17 cellular contexts compared by ENCODE assay signal in the genomic region with DNA sequence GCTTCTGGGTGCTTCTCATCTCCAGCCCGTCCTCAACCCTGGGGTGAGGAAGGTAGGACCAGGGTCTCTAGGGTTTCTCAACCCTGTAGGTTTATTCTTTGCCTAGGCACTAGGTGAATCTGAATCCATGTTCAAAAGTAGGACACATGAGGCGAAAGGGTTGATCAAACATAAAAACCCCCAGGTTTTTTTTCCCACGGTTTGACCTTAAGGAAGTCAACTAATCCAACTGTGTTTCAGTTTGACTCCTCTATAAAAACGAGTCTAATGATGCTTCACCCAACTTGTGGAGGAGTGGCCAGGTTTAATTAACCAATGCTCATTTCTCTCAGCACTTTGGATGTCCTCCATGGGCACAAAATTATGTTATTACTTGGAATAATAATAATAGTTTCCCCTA.
A peak's percentile ranks its signal among the peaks of the same experiment; 100 is the strongest.
DNase-seq lines count a peak whose midpoint lies in the region; ATAC-seq and TF ChIP-seq lines count a peak whose summit lies in the region.
"Had no signal": no experiment of that assay in that cellular context is flagged by ENCODE, and none has a peak within 500 bp of the region (broad histone marks: within the 10 kb centered on the region; RNA-seq: fewer than 3 reads in every experiment).

No MANE protein-coding gene starts in this region.

- ATAC-seq in activated CD4-positive, alpha-beta T cell treated with anti-CD3 and anti-CD28 coated beads for 36 hours, result peak; percentile 23
- ATAC-seq in T-helper 17 cell, result no peak
- peak; percentile 26 for ATAC-seq in stimulated activated effector memory CD8-positive, alpha-beta T cell treated with anti-CD3 and anti-CD28 coated beads, Interleukin-12 subunit alpha, Interleukin-12 subunit beta, amount 100 ng/mL, for 72 hours
- no peak for ATAC-seq in left colon
- ATAC-seq: A549 had no signal

- DNase-seq in activated CD4-positive, alpha-beta T cell treated with anti-CD3 and anti-CD28 coated beads for 36 hours, result no peak
- no peak for DNase-seq in activated CD4-positive, alpha-beta T cell treated with anti-CD3 and anti-CD28 coated beads, Interleukin-2, amount 50 U/mL, for 48 hours
- no peak for DNase-seq in T-helper 17 cell
- DNase-seq in stimulated activated effector memory CD8-positive, alpha-beta T cell treated with anti-CD3 and anti-CD28 coated beads, Interleukin-12 subunit alpha, Interleukin-12 subunit beta, amount 100 ng/mL, for 72 hours (ENCODE audit: low spot score in 2 of 2), result no peak
- DNase-seq in HuH-7 (ENCODE audit: low spot score), result no peak
- no peak for DNase-seq in left colon
- DNase-seq in vagina (ENCODE audit: extremely low spot score in 2 of 2), result no peak
- DNase-seq: AML-193; CD4-positive, alpha-beta T cell; DMS153; DND-41; EL; H9 had no signal

- CTCF ChIA-PET in activated CD4-positive, alpha-beta T cell treated with anti-CD3 and anti-CD28 coated beads for 36 hours (lab: Charles Lee), result interaction anchor here (0.6 to 0.9 kb wide), 2 partner anchors 16 to 43 kb away, joined by 3 read pairs; no protein-coding TSS in a partner anchor

- intact Hi-C loops in activated CD4-positive, alpha-beta T cell treated with anti-CD3 and anti-CD28 coated beads for 36 hours (cut with DNase I, micrococcal nuclease), result no loop called here
- intact Hi-C loops in left colon (cut with DNase I, micrococcal nuclease), result no loop called here
- intact Hi-C loops in vagina (cut with DNase I), result no loop called here

- H3K27ac ChIP-seq in vagina, result no peak overlapping the region
- H3K27ac ChIP-seq: 22Rv1, A549, C4-2B had no signal

- no peak for TF ChIP-seq CTCF in vagina (IDR thresholded peaks at IDR 0.05)

- H3K27me3 ChIP-seq in vagina, result no peaks in the 10 kb centered on the region

- no peaks in the 10 kb centered on the region for H3K36me3 ChIP-seq in vagina

- no peak for TF ChIP-seq POLR2A in vagina (IDR thresholded peaks at IDR 0.05)

- POLR2A ChIA-PET in activated CD4-positive, alpha-beta T cell treated with anti-CD3 and anti-CD28 coated beads for 36 hours (lab: Charles Lee), result no interaction called here

- no peak overlapping the region for H3K4me3 ChIP-seq in vagina
- H3K4me3 ChIP-seq: A549 had no signal

- H3K4me1 ChIP-seq in vagina, result no peaks in the 10 kb centered on the region
- H3K4me1 ChIP-seq: A549 had no signal

- H3K27me3 Mint-ChIP-seq in activated CD4-positive, alpha-beta T cell treated with anti-CD3 and anti-CD28 coated beads for 36 hours, result no peaks in the 10 kb centered on the region
- no peaks in the 10 kb centered on the region for H3K27me3 Mint-ChIP-seq in T-helper 17 cell
- H3K27me3 Mint-ChIP-seq: CD4-positive, alpha-beta T cell; IgD-negative memory B cell had no signal

- H3K9me3 ChIP-seq in T-helper 17 cell (ENCODE audit: control insufficient read depth, low read length, poor library complexity, severe bottlenecking) (no peaks in the 10 kb centered on the region), vagina (no peaks in the 10 kb centered on the region)
- H3K9me3 ChIP-seq: A549 had no signal

- H3K4me1 Mint-ChIP-seq in activated CD4-positive, alpha-beta T cell treated with anti-CD3 and anti-CD28 coated beads for 36 hours, result peaks cover 44% of the 10 kb centered on the region
- peaks cover 46% of the 10 kb centered on the region for H3K4me1 Mint-ChIP-seq in T-helper 17 cell
- H3K4me1 Mint-ChIP-seq in stimulated activated effector memory CD8-positive, alpha-beta T cell treated with anti-CD3 and anti-CD28 coated beads, Interleukin-12 subunit alpha, Interleukin-12 subunit beta, amount 100 ng/mL, for 72 hours, result peaks cover 10% of the 10 kb centered on the region

- H3K4me3 Mint-ChIP-seq in activated CD4-positive, alpha-beta T cell treated with anti-CD3 and anti-CD28 coated beads for 36 hours, result no peak overlapping the region
- H3K4me3 Mint-ChIP-seq in T-helper 17 cell, result no peak overlapping the region
- H3K4me3 Mint-ChIP-seq in stimulated activated effector memory CD8-positive, alpha-beta T cell treated with anti-CD3 and anti-CD28 coated beads, Interleukin-12 subunit alpha, Interleukin-12 subunit beta, amount 100 ng/mL, for 72 hours, result no peak overlapping the region
- H3K4me3 Mint-ChIP-seq: CD4-positive, alpha-beta T cell; H9; IgD-negative memory B cell had no signal

- no peak overlapping the region for H3K27ac Mint-ChIP-seq in activated CD4-positive, alpha-beta T cell treated with anti-CD3 and anti-CD28 coated beads for 36 hours
- peak overlapping the region; percentile 83 for H3K27ac Mint-ChIP-seq in T-helper 17 cell
- H3K27ac Mint-ChIP-seq in stimulated activated effector memory CD8-positive, alpha-beta T cell treated with anti-CD3 and anti-CD28 coated beads, Interleukin-12 subunit alpha, Interleukin-12 subunit beta, amount 100 ng/mL, for 72 hours, result no peak overlapping the region
- H3K27ac Mint-ChIP-seq: CD4-positive, alpha-beta T cell; H9; IgD-negative memory B cell had no signal

- H3K9me3 Mint-ChIP-seq in activated CD4-positive, alpha-beta T cell treated with anti-CD3 and anti-CD28 coated beads for 36 hours (ENCODE audit: low read depth), result no peaks in the 10 kb centered on the region
- H3K9me3 Mint-ChIP-seq in stimulated activated effector memory CD8-positive, alpha-beta T cell treated with anti-CD3 and anti-CD28 coated beads, Interleukin-12 subunit alpha, Interleukin-12 subunit beta, amount 100 ng/mL, for 72 hours, result no peaks in the 10 kb centered on the region
- H3K9me3 Mint-ChIP-seq: CD4-positive, alpha-beta T cell; H9; IgD-negative memory B cell had no signal

- H3K36me3 Mint-ChIP-seq in activated CD4-positive, alpha-beta T cell treated with anti-CD3 and anti-CD28 coated beads for 36 hours (ENCODE audit: low read depth), result no peaks in the 10 kb centered on the region
- H3K36me3 Mint-ChIP-seq in T-helper 17 cell (ENCODE audit: low read depth), result peaks cover 2% of the 10 kb centered on the region
- H3K36me3 Mint-ChIP-seq in stimulated activated effector memory CD8-positive, alpha-beta T cell treated with anti-CD3 and anti-CD28 coated beads, Interleukin-12 subunit alpha, Interleukin-12 subunit beta, amount 100 ng/mL, for 72 hours, result no peaks in the 10 kb centered on the region
- H3K36me3 Mint-ChIP-seq: IgD-negative memory B cell had no signal

Comparison
In these comparisons a context has a peak if more than half of its experiments do, and no peak if none do; other contexts are left out.
1. ATAC-seq: peak in activated CD4-positive, alpha-beta T cell treated with anti-CD3 and anti-CD28 coated beads for 36 hours (single experiment) and stimulated activated effector memory CD8-positive, alpha-beta T cell treated with anti-CD3 and anti-CD28 coated beads, Interleukin-12 subunit alpha, Interleukin-12 subunit beta, amount 100 ng/mL, for 72 hours (single experiment); none in T-helper 17 cell (single experiment) and left colon (single experiment).